Comparison of ENCODE assay signal across 9 cellular contexts in the genomic region with DNA sequence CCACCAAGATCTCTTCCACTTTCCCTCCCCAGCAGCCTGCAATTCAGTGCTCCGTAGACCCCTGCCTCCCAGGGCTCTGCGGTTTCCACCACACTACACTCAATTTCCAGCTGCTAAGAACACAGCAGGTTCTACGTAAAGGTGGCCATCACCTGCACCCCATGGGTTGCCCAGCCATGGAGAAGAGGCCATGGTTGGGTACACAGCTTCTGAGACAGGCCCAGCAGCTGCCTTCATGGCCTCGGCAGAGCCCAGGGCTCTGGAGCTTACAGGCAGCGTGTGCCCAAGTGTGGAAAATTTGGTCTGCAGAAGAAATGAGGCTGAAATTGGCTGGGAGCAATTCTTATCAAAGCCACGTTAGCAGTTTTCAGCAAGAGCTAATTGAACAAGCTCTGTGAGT. TPM values are rescaled to one million over a fixed set of nuclear protein-coding genes. Genes with fewer than 3 reads are reported as not detected.
DNase-seq lines count a peak whose midpoint lies in the region; TF ChIP-seq lines count a peak whose summit lies in the region.
"Not testable (repeated sequence)": the region's sequence is repeated elsewhere in the genome, so short reads cannot be mapped to it uniquely, and the experiment has no call there.
"Had no signal": no experiment of that assay in that cellular context is flagged by ENCODE, and none has a peak within 500 bp of the region (broad histone marks: within the 10 kb centered on the region; RNA-seq: fewer than 3 reads in every experiment).

No MANE protein-coding gene starts in this region.

- not testable (repeated sequence) for H3K27me3 ChIP-seq in CD4-positive, alpha-beta memory T cell (ENCODE audit: insufficient read depth, low read length); thyroid gland

- peak overlapping the region in 5 of 7 donors; percentile 42 to 87 (median 72) for H3K27ac Mint-ChIP-seq in CD4-positive, alpha-beta memory T cell
- H3K27ac Mint-ChIP-seq in T-helper 2 cell treated with Interferon-gamma antibody and Interleukin-4, amounts not matched to agents 5 μg/mL and 100 μg/mL, for 36 hours: peak overlapping the region; percentile 65
- H3K27ac Mint-ChIP-seq in activated naive CD8-positive, alpha-beta T cell: not testable (repeated sequence)

- POLR2A ChIA-PET in CD4-positive, alpha-beta memory T cell (lab: Charles Lee; ENCODE audit: partially characterized antibody): interaction anchor here (0.8 kb wide), 1 partner anchor 9 kb away, joined by 4 read pairs; no protein-coding TSS in a partner anchor

- H3K36me3 Mint-ChIP-seq in CD4-positive, alpha-beta memory T cell; T-helper 2 cell treated with Interferon-gamma antibody and Interleukin-4, amounts not matched to agents 5 μg/mL and 100 μg/mL, for 36 hours (ENCODE audit: low read depth); activated naive CD8-positive, alpha-beta T cell: not testable (repeated sequence)

- CTCF ChIA-PET in CD4-positive, alpha-beta memory T cell (lab: Charles Lee; ENCODE audit: partially characterized antibody): interaction anchor here (0.8 to 5.3 kb wide), 9 partner anchors 8 to 417 kb away, joined by 3 to 52 read pairs (median 4); a partner anchor contains a TSS

- intact Hi-C loops in CD4-positive, alpha-beta memory T cell (cut with micrococcal nuclease); thyroid gland (cut with DNase I): not testable (repeated sequence)

- 25 to 32% methylated on average over 2 to 6 of the region's 6 CpGs for WGBS in thyroid gland, 2 donors

- H3K27me3 Mint-ChIP-seq in CD4-positive, alpha-beta memory T cell; T-helper 2 cell treated with Interferon-gamma antibody and Interleukin-4, amounts not matched to agents 5 μg/mL and 100 μg/mL, for 36 hours (ENCODE audit: low read depth); activated naive CD8-positive, alpha-beta T cell: not testable (repeated sequence)

- peaks cover 45% of the 10 kb centered on the region for H3K4me1 ChIP-seq in CD4-positive, alpha-beta memory T cell (ENCODE audit: insufficient read depth, low read length)
- peaks cover 22 to 59% of the 10 kb centered on the region in 2 donors for H3K4me1 ChIP-seq in thyroid gland

- not testable (repeated sequence) for H3K36me3 ChIP-seq in CD4-positive, alpha-beta memory T cell (ENCODE audit: insufficient read depth, low read length); thyroid gland

- not testable (repeated sequence) for H3K27ac ChIP-seq in CD4-positive, alpha-beta memory T cell (ENCODE audit: low read depth, low read length)
- peak overlapping the region in 2 of 3 donors; percentile 80 to 82 for H3K27ac ChIP-seq in thyroid gland

- not testable (repeated sequence) for H3K9me3 Mint-ChIP-seq in CD4-positive, alpha-beta memory T cell; T-helper 2 cell treated with Interferon-gamma antibody and Interleukin-4, amounts not matched to agents 5 μg/mL and 100 μg/mL, for 36 hours; activated naive CD8-positive, alpha-beta T cell (ENCODE audit: low read depth)

- H3K4me1 Mint-ChIP-seq in CD4-positive, alpha-beta memory T cell: peaks cover 22 to 58% (median 37%) of the 10 kb centered on the region in 4 donors
- peaks cover 38% of the 10 kb centered on the region for H3K4me1 Mint-ChIP-seq in T-helper 2 cell treated with Interferon-gamma antibody and Interleukin-4, amounts not matched to agents 5 μg/mL and 100 μg/mL, for 36 hours (ENCODE audit: low read depth)
- peaks cover 54% of the 10 kb centered on the region for H3K4me1 Mint-ChIP-seq in activated naive CD8-positive, alpha-beta T cell (ENCODE audit: low read depth)

- TF ChIP-seq CTCF in thyroid gland (IDR thresholded peaks at IDR 0.05): not testable (repeated sequence)

- not testable (repeated sequence) for H3K4me3 ChIP-seq in CD4-positive, alpha-beta memory T cell (ENCODE audit: low read length in 2 of 2); thyroid gland (replicated peaks in 1 of 3)

- TF ChIP-seq POLR2A in thyroid gland (IDR thresholded peaks at IDR 0.05): not testable (repeated sequence)

- not testable (repeated sequence) for DNase-seq in CD4-positive, alpha-beta memory T cell; T-helper 2 cell treated with Interferon-gamma antibody and Interleukin-4, amounts not matched to agents 5 μg/mL and 100 μg/mL, for 36 hours (ENCODE audit: low spot score)
- DNase-seq in NAMALWA (ENCODE audit: low spot score) (peak; percentile 89), left kidney (ENCODE audit: low read depth, low spot score) (peak; percentile 59), retina (peak; percentile 51), thyroid gland (peak; percentile 86)

- H3K9me3 ChIP-seq in CD4-positive, alpha-beta memory T cell (ENCODE audit: control insufficient read depth in 1 of 2, low read length in 2 of 2); thyroid gland: not testable (repeated sequence)

- H3K4me3 Mint-ChIP-seq in CD4-positive, alpha-beta memory T cell: peak overlapping the region in 2 of 8 donors; percentile 18 to 36
- H3K4me3 Mint-ChIP-seq in T-helper 2 cell treated with Interferon-gamma antibody and Interleukin-4, amounts not matched to agents 5 μg/mL and 100 μg/mL, for 36 hours: not testable (repeated sequence)
- peak overlapping the region; percentile 35 for H3K4me3 Mint-ChIP-seq in activated naive CD8-positive, alpha-beta T cell

RNA-seq across cellular contexts. Expression of a gene that starts 54.6 kb away (rescaled TPM):
- not detected for total RNA-seq in CD4-positive, alpha-beta memory T cell
- not detected for polyA plus RNA-seq in CD4-positive, alpha-beta memory T cell
- total RNA-seq in thyroid gland: not detected
- polyA plus RNA-seq: BJ, SK-N-SH had no signal
